ENCODE assay signal across 11 cellular contexts in genomic region chr3:52221563-52222318, GRCh38. TPM values are rescaled to one million over a fixed set of nuclear protein-coding genes. Genes with fewer than 3 reads are reported as not detected.
A peak's percentile ranks its signal among the peaks of the same experiment; 100 is the strongest.
DNase-seq lines count a peak whose midpoint lies in the region; ATAC-seq and TF ChIP-seq lines count a peak whose summit lies in the region.
"Had no signal": no experiment of that assay in that cellular context is flagged by ENCODE, and none has a peak within 500 bp of the region (broad histone marks: within the 10 kb centered on the region; RNA-seq: fewer than 3 reads in every experiment).

No MANE protein-coding gene starts in this region.

- ATAC-seq in WTC11 = no peak
- ATAC-seq in sciatic nerve = no peak
- no peak for ATAC-seq in GM18520 (IDR thresholded peaks at IDR 0.05; ENCODE audit: unreplicated experiment)

- H3K27me3 ChIP-seq in HAP-1 (ENCODE audit: low read depth) = no peaks in the 10 kb centered on the region

- no peak for TF ChIP-seq CTCF in WTC11 (IDR thresholded peaks at IDR 0.05)

- DNase-seq in Jurkat, Clone E6-1 (ENCODE audit: low read depth, low spot score) = peak; percentile 72
- DNase-seq in WTC11 (ENCODE audit: low spot score) (no peak), sciatic nerve (ENCODE audit: low spot score) (peak; percentile 57), NCI-H187 (lab: John Stamatoyannopoulos, UW) (no peak), HAP-1 (ENCODE audit: low spot score in 2 of 2) (no peak)
- DNase-seq: cerebellar nuclear complex had no signal

- no peak overlapping the region for H3K27ac Mint-ChIP-seq in WTC11
- peak overlapping the region; percentile 51 for H3K27ac Mint-ChIP-seq in activated naive CD4-positive, alpha-beta T cell treated with anti-CD3 and anti-CD28 coated beads, Interleukin-2, amount 50 U/mL, for 24 hours

- intact Hi-C loops in sciatic nerve (cut with DNase I) = no loop called here

- in situ Hi-C loops in HAP-1 (cut with MboI; ENCODE audit: low sequenced_read_pairs) = no loop called here

- peak overlapping the region; percentile 23 for H3K4me3 ChIP-seq in Jurkat, Clone E6-1 (ENCODE audit: low read length)
- H3K4me3 ChIP-seq in HAP-1 = no peak overlapping the region

- H3K36me3 Mint-ChIP-seq in WTC11 = no peaks in the 10 kb centered on the region
- H3K36me3 Mint-ChIP-seq in activated naive CD4-positive, alpha-beta T cell treated with anti-CD3 and anti-CD28 coated beads, Interleukin-2, amount 50 U/mL, for 24 hours = no peaks in the 10 kb centered on the region

- H3K4me3 Mint-ChIP-seq in WTC11 = no peak overlapping the region
- peak overlapping the region; percentile 62 for H3K4me3 Mint-ChIP-seq in activated naive CD4-positive, alpha-beta T cell treated with anti-CD3 and anti-CD28 coated beads, Interleukin-2, amount 50 U/mL, for 24 hours

- no peaks in the 10 kb centered on the region for H3K4me1 ChIP-seq in HAP-1

- peaks cover 9% of the 10 kb centered on the region for H3K4me1 Mint-ChIP-seq in WTC11
- peaks cover 88% of the 10 kb centered on the region for H3K4me1 Mint-ChIP-seq in activated naive CD4-positive, alpha-beta T cell treated with anti-CD3 and anti-CD28 coated beads, Interleukin-2, amount 50 U/mL, for 24 hours

- no peaks in the 10 kb centered on the region for H3K27me3 Mint-ChIP-seq in WTC11 (ENCODE audit: low read depth)
- no peaks in the 10 kb centered on the region for H3K27me3 Mint-ChIP-seq in activated naive CD4-positive, alpha-beta T cell treated with anti-CD3 and anti-CD28 coated beads, Interleukin-2, amount 50 U/mL, for 24 hours

- H3K9me3 Mint-ChIP-seq in WTC11 = no peaks in the 10 kb centered on the region
- no peaks in the 10 kb centered on the region for H3K9me3 Mint-ChIP-seq in activated naive CD4-positive, alpha-beta T cell treated with anti-CD3 and anti-CD28 coated beads, Interleukin-2, amount 50 U/mL, for 24 hours

- H3K9me3 ChIP-seq in HAP-1 = no peaks in the 10 kb centered on the region

- H3K36me3 ChIP-seq in HAP-1 (replicated peaks) = no peaks in the 10 kb centered on the region

- POLR2A ChIA-PET in WTC11 (lab: Charles Lee) = interaction anchor here (0.6 to 0.9 kb wide), 2 partner anchors 16 to 19 kb away, joined by 3 read pairs; no protein-coding TSS in a partner anchor

- CTCF ChIA-PET in WTC11 (lab: Charles Lee) = interaction anchor here (0.5 to 11.5 kb wide), 31 partner anchors 13 to 225 kb away, joined by 3 to 222 read pairs (median 11); partner anchors contain the start of genes PPM1M, TWF2 and WDR82

TF ChIP-seq in WTC11, 78 proteins besides CTCF, POLR2A, EP300 and RAD21:
- TF ChIP-seq RELA (CRISPR knock-in tag; IDR thresholded peaks at IDR 0.05; ENCODE audit: borderline replicate concordance) (0 out of 2 replicates have a peak, but pooled peaks have one; percentile 39), ZNF425 (CRISPR knock-in tag; conservative IDR thresholded peaks at IDR 0.05) (no peak), NR2C2 (CRISPR knock-in tag; IDR thresholded peaks at IDR 0.05) (no peak)

RNA-seq across cellular contexts. Expression of gene TLR9, which starts 3.7 kb away (rescaled TPM):
- not detected for polyA plus RNA-seq in Jurkat, Clone E6-1 (2012; ENCODE audit: insufficient read depth, insufficient read length)
- not detected in 3 replicates for total RNA-seq in WTC11 (2021)
- total RNA-seq in sciatic nerve = 1.1 TPM
- total RNA-seq: HT1080, RPMI7951, temporal lobe had no signal

RNA-seq across cellular contexts. Expression of gene TWF2, which starts 17.2 kb away (rescaled TPM):
- polyA plus RNA-seq in Jurkat, Clone E6-1 (2012; ENCODE audit: insufficient read depth, insufficient read length) = 67.7 TPM
- total RNA-seq in WTC11 (2021) (60.8 to 71.1 TPM (median 66.3 TPM) in 3 replicates), sciatic nerve (39.8 TPM)

RNA-seq across cellular contexts. Expression of gene ALAS1, which starts 23.8 kb away (rescaled TPM):
- polyA plus RNA-seq in Jurkat, Clone E6-1 (2012; ENCODE audit: insufficient read depth, insufficient read length) = 68.8 TPM
- total RNA-seq in WTC11 (2021) (39.1 to 43.0 TPM (median 39.4 TPM) in 3 replicates), sciatic nerve (39.1 TPM)

RNA-seq across cellular contexts. Expression of gene PPM1M, which starts 23.8 kb away (rescaled TPM):
- polyA plus RNA-seq in Jurkat, Clone E6-1 (2012; ENCODE audit: insufficient read depth, insufficient read length) = 59.8 TPM
- total RNA-seq in WTC11 (2021) (5.1 to 7.0 TPM (median 6.0 TPM) in 3 replicates), sciatic nerve (36.9 TPM)

RNA-seq across cellular contexts. Expression of gene WDR82, which starts 56.7 kb away (rescaled TPM):
- polyA plus RNA-seq in Jurkat, Clone E6-1 (2012; ENCODE audit: insufficient read depth, insufficient read length) = 86.7 TPM
- total RNA-seq in WTC11 (2021) (64.6 to 69.7 TPM (median 64.9 TPM) in 3 replicates), sciatic nerve (71.5 TPM)

Comparison
In these comparisons a context has a peak if more than half of its experiments do, and no peak if none do; other contexts are left out.
1. DNase-seq: peak in Jurkat, Clone E6-1 (single experiment) and sciatic nerve (single experiment); none in WTC11 (single experiment), NCI-H187 (0 of 2) and HAP-1 (0 of 2).